ENCODE assay signal across 23 cellular contexts in genomic region chr10:78405781-78406180, GRCh38.
"Had no signal": no experiment of that assay in that cellular context is flagged by ENCODE, and none has a peak within 500 bp of the region (broad histone marks: within the 10 kb centered on the region; RNA-seq: fewer than 3 reads in every experiment).

No MANE protein-coding gene starts in this region.

- H3K9me3 ChIP-seq: colonic mucosa, gastrocnemius medialis, left ventricle myocardium inferior, mucosa of descending colon, suprapubic skin had no signal

- H3K4me1 ChIP-seq: colonic mucosa had no signal

- ATAC-seq: activated CD8-positive, alpha-beta memory T cell treated with anti-CD3 and anti-CD28 coated beads, Interleukin-2, amount 10 ng/mL, durations not matched to agents 7 days and 5 days; gastrocnemius medialis; mucosa of descending colon; naive thymus-derived CD4-positive, alpha-beta T cell had no signal

- H3K4me3 ChIP-seq: colonic mucosa, gastrocnemius medialis, mucosa of descending colon, suprapubic skin had no signal

- H3K36me3 Mint-ChIP-seq: activated CD4-positive, alpha-beta memory T cell treated with anti-CD3 and anti-CD28 coated beads for 36 hours; activated CD8-positive, alpha-beta memory T cell treated with anti-CD3 and anti-CD28 coated beads, Interleukin-2, amount 10 ng/mL, durations not matched to agents 7 days and 5 days; naive thymus-derived CD4-positive, alpha-beta T cell had no signal

- H3K27ac ChIP-seq: brain microvascular endothelial cell, colonic mucosa, gastrocnemius medialis, left ventricle myocardium inferior, suprapubic skin had no signal

- H3K4me3 Mint-ChIP-seq: activated B cell treated with CpG ODN at 0.5 μM for 24 hours; activated CD8-positive, alpha-beta memory T cell treated with anti-CD3 and anti-CD28 coated beads, Interleukin-2, amount 10 ng/mL, durations not matched to agents 7 days and 5 days; central memory CD8-positive, alpha-beta T cell; stimulated activated naive CD8-positive, alpha-beta T cell treated with anti-CD3 and anti-CD28 coated beads, Interleukin-15, Interleukin-2, amounts not matched to agents 100 ng/mL and 50 ng/mL, for 24 hours had no signal

- DNase-seq: activated B cell treated with CpG ODN at 0.5 μM for 24 hours; activated CD4-positive, alpha-beta memory T cell treated with anti-CD3 and anti-CD28 coated beads for 36 hours; activated CD4-positive, alpha-beta T cell treated with anti-CD3 and anti-CD28 coated beads for 4 hours; activated CD8-positive, alpha-beta memory T cell treated with anti-CD3 and anti-CD28 coated beads, Interleukin-2, amount 10 ng/mL, durations not matched to agents 7 days and 5 days; activated naive CD4-positive, alpha-beta T cell treated with anti-CD3 and anti-CD28 coated beads for 36 hours; activated T-cell treated with anti-CD3 and anti-CD28 coated beads, Interleukin-2, amount 50 U/mL, for 1 hour; brain microvascular endothelial cell; colonic mucosa; erythroblast; gastrocnemius medialis; immature natural killer cell; kidney glomerular epithelial cell; left ventricle myocardium inferior; mammary epithelial cell; mucosa of descending colon; naive thymus-derived CD4-positive, alpha-beta T cell; occipital lobe; retina; SW 1271 had no signal

- H3K27ac Mint-ChIP-seq: activated B cell treated with CpG ODN at 0.5 μM for 24 hours; activated CD4-positive, alpha-beta memory T cell treated with anti-CD3 and anti-CD28 coated beads for 36 hours; activated CD8-positive, alpha-beta memory T cell treated with anti-CD3 and anti-CD28 coated beads, Interleukin-2, amount 10 ng/mL, durations not matched to agents 7 days and 5 days; activated naive CD4-positive, alpha-beta T cell treated with anti-CD3 and anti-CD28 coated beads for 36 hours; activated T-helper 2 cell treated with anti-CD3 and anti-CD28 coated beads, Interferon-gamma antibody, Interleukin-2, Interleukin-4, amounts not matched to agents 10 μg/mL and 5 μg/mL and 100 μg/mL, durations not matched to agents 14 hours and 24 hours and 36 hours; immature natural killer cell; naive thymus-derived CD4-positive, alpha-beta T cell; stimulated activated naive CD8-positive, alpha-beta T cell treated with anti-CD3 and anti-CD28 coated beads, Interleukin-15, Interleukin-2, amounts not matched to agents 100 ng/mL and 50 ng/mL, for 24 hours had no signal

- H3K27me3 ChIP-seq: colonic mucosa had no signal

- H3K36me3 ChIP-seq: brain microvascular endothelial cell, colonic mucosa, gastrocnemius medialis, left ventricle myocardium inferior, suprapubic skin had no signal

- H3K9me3 Mint-ChIP-seq: activated B cell treated with CpG ODN at 0.5 μM for 24 hours; activated CD4-positive, alpha-beta memory T cell treated with anti-CD3 and anti-CD28 coated beads for 36 hours; activated naive CD4-positive, alpha-beta T cell treated with anti-CD3 and anti-CD28 coated beads for 36 hours; activated T-helper 2 cell treated with anti-CD3 and anti-CD28 coated beads, Interferon-gamma antibody, Interleukin-2, Interleukin-4, amounts not matched to agents 10 μg/mL and 5 μg/mL and 100 μg/mL, durations not matched to agents 14 hours and 24 hours and 36 hours; central memory CD8-positive, alpha-beta T cell; immature natural killer cell; naive thymus-derived CD4-positive, alpha-beta T cell; stimulated activated naive CD8-positive, alpha-beta T cell treated with anti-CD3 and anti-CD28 coated beads, Interleukin-15, Interleukin-2, amounts not matched to agents 100 ng/mL and 50 ng/mL, for 24 hours had no signal
